In genomic region chr9:131668057-131668438, GRCh38 we compare ENCODE assay signal across 10 cellular contexts.
DNase-seq lines count a peak whose midpoint lies in the region; FAIRE-seq and TF ChIP-seq lines count a peak whose summit lies in the region.
"Had no signal": no experiment of that assay in that cellular context is flagged by ENCODE, and none has a peak within 500 bp of the region (broad histone marks: within the 10 kb centered on the region; RNA-seq: fewer than 3 reads in every experiment).

No MANE protein-coding gene starts in this region.

- CTCF ChIA-PET in activated naive CD4-positive, alpha-beta T cell treated with anti-CD3 and anti-CD28 coated beads, Interleukin-2, amount 10 ng/mL, durations not matched to agents 7 days and 5 days (lab: Charles Lee) = interaction anchor here (1.5 to 2.7 kb wide), 5 partner anchors 10 to 76 kb away, joined by 7 to 13 read pairs (median 8); partner anchors contain the start of gene RAPGEF1
- CTCF ChIA-PET in RWPE1 (lab: Yijun Ruan, JAX) = interaction anchor here (1.5 kb wide), 1 partner anchor 77 kb away, joined by 4 read pairs; no protein-coding TSS in a partner anchor

- H4K20me1 ChIP-seq in keratinocyte (ENCODE audit: control insufficient read depth, extremely low read depth, insufficient read depth, low read length) = peaks cover 6% of the 10 kb centered on the region

- POLR2A ChIA-PET in RWPE1 (lab: Yijun Ruan, JAX; ENCODE audit: low non-redundant PET) = no interaction called here

- intact Hi-C loops in transverse colon (cut with DNase I; ENCODE audit: low total_unique reads) = no loop called here

- DNase-seq in activated naive CD4-positive, alpha-beta T cell treated with anti-CD3 and anti-CD28 coated beads, Interleukin-2, amount 10 ng/mL, durations not matched to agents 7 days and 5 days = no peak
- no peak for DNase-seq in activated naive CD4-positive, alpha-beta T cell treated with Interleukin-2 at 50 U/mL for 16 hours
- DNase-seq in RWPE1 (ENCODE audit: low spot score) (no peak), keratinocyte (ENCODE audit: low read depth, low spot score) (no peak), transverse colon (no peak), foreskin melanocyte (no peak), C1 segment of cervical spinal cord (lab: John Stamatoyannopoulos, UW) (no peak), midbrain (lab: John Stamatoyannopoulos, UW) (no peak)
- DNase-seq: NCI-H82 had no signal

- TF ChIP-seq CTCF in RWPE1 (conservative IDR thresholded peaks at IDR 0.05; ENCODE audit: low read depth) = no peak
- no peak for TF ChIP-seq CTCF in keratinocyte (optimal IDR thresholded peaks at IDR 0.05 in 1 of 3, IDR thresholded peaks at IDR 0.05 in 1 of 3, conservative IDR thresholded peaks at IDR 0.05 in 1 of 3; ENCODE audit: extremely low read depth in 1 of 3, insufficient read depth in 2 of 3, low read length in 3 of 3)
- no peak for TF ChIP-seq CTCF in transverse colon (IDR thresholded peaks at IDR 0.05)

- TF ChIP-seq EP300 in transverse colon (IDR thresholded peaks at IDR 0.05; ENCODE audit: low read depth) = no peak

- peaks cover 24% of the 10 kb centered on the region for H3K4me1 ChIP-seq in keratinocyte (ENCODE audit: control insufficient read depth, extremely low read depth, insufficient read depth, low read length)
- peaks cover 34 to 37% (median 37%) of the 10 kb centered on the region in 4 donors for H3K4me1 ChIP-seq in transverse colon

- H3K4me1 Mint-ChIP-seq in activated naive CD4-positive, alpha-beta T cell treated with anti-CD3 and anti-CD28 coated beads, Interleukin-2, amount 10 ng/mL, durations not matched to agents 7 days and 5 days = peaks cover 80% of the 10 kb centered on the region

- no peaks in the 10 kb centered on the region for H3K27me3 ChIP-seq in keratinocyte (ENCODE audit: control insufficient read depth, extremely low read depth, insufficient read depth, low read length)
- no peaks in the 10 kb centered on the region for H3K27me3 ChIP-seq in transverse colon

- H3K36me3 ChIP-seq in keratinocyte (ENCODE audit: control insufficient read depth in 2 of 2, extremely low read depth in 1 of 2, insufficient read depth in 2 of 2, low read length in 2 of 2) = no peaks in the 10 kb centered on the region
- no peaks in the 10 kb centered on the region for H3K36me3 ChIP-seq in transverse colon

- FAIRE-seq in keratinocyte (lab: Jason Lieb, UNC) = no peak

- H3K27ac ChIP-seq in RWPE1 (peak overlapping the region; percentile 71), keratinocyte (ENCODE audit: control insufficient read depth, insufficient read depth, low read length) (no peak overlapping the region), transverse colon (peak overlapping the region; percentile 71 to 87 (median 78))
- H3K27ac ChIP-seq: C4-2B had no signal

- no peaks in the 10 kb centered on the region for H3K9me3 Mint-ChIP-seq in activated naive CD4-positive, alpha-beta T cell treated with anti-CD3 and anti-CD28 coated beads, Interleukin-2, amount 10 ng/mL, durations not matched to agents 7 days and 5 days

- H3K9me1 ChIP-seq in keratinocyte (ENCODE audit: control insufficient read depth, extremely low read depth, insufficient read depth, low read length) = peaks cover 2% of the 10 kb centered on the region

- H2AFZ ChIP-seq in keratinocyte (ENCODE audit: control insufficient read depth, low read length) = no peak overlapping the region

- peaks cover 22% of the 10 kb centered on the region for H3K79me2 ChIP-seq in keratinocyte (ENCODE audit: control insufficient read depth, insufficient read depth, low read length)

- WGBS in transverse colon (ENCODE audit: low coverage in 1 of 2), 2 donors = 40 to 69% methylated on average over 2 to 9 of the region's 9 CpGs

- dilution Hi-C loops in keratinocyte (cut with MboI; ENCODE audit: extremely low pct_ligation_motif_present, low sequenced_read_pairs) = no loop called here

- TF ChIP-seq POLR2A in transverse colon (IDR thresholded peaks at IDR 0.05) = no peak

- H3K27me3 Mint-ChIP-seq in activated naive CD4-positive, alpha-beta T cell treated with anti-CD3 and anti-CD28 coated beads, Interleukin-2, amount 10 ng/mL, durations not matched to agents 7 days and 5 days = no peaks in the 10 kb centered on the region

- no peak overlapping the region for H3K4me2 ChIP-seq in keratinocyte (ENCODE audit: control insufficient read depth, extremely low read depth, insufficient read depth, low read depth, low read length)

- peak overlapping the region; percentile 100 for H3K27ac Mint-ChIP-seq in activated naive CD4-positive, alpha-beta T cell treated with anti-CD3 and anti-CD28 coated beads, Interleukin-2, amount 10 ng/mL, durations not matched to agents 7 days and 5 days

- H3K4me3 ChIP-seq in keratinocyte (ENCODE audit: control insufficient read depth in 2 of 3, extremely low read depth in 1 of 3, insufficient read depth in 2 of 3, low read depth in 1 of 3, low read length in 3 of 3) = no peak overlapping the region
- H3K4me3 ChIP-seq in transverse colon = no peak overlapping the region

- H3K36me3 Mint-ChIP-seq in activated naive CD4-positive, alpha-beta T cell treated with anti-CD3 and anti-CD28 coated beads, Interleukin-2, amount 10 ng/mL, durations not matched to agents 7 days and 5 days = peaks cover 21% of the 10 kb centered on the region

- H3K4me3 Mint-ChIP-seq in activated naive CD4-positive, alpha-beta T cell treated with anti-CD3 and anti-CD28 coated beads, Interleukin-2, amount 10 ng/mL, durations not matched to agents 7 days and 5 days = peak overlapping the region; percentile 43

- in situ Hi-C loops in transverse colon (cut with MboI; ENCODE audit: low pct_ligation_motif_present in 1 of 4, low pct_unique_long_range_greater_than_20kb in 1 of 4, low sequenced_read_pairs in 3 of 4) = no loop called here

- H3K9ac ChIP-seq in keratinocyte (ENCODE audit: control insufficient read depth, extremely low read depth, insufficient read depth, low read length) = peak overlapping the region; percentile 7

- no peaks in the 10 kb centered on the region for H3K9me3 ChIP-seq in keratinocyte (ENCODE audit: control insufficient read depth, low read depth, low read length)
- H3K9me3 ChIP-seq in transverse colon = no peaks in the 10 kb centered on the region
